Comparison of ENCODE assay signal across 8 cellular contexts in genomic region chr3:120177151-120177550, GRCh38.
DNase-seq lines count a peak whose midpoint lies in the region; ATAC-seq and TF ChIP-seq lines count a peak whose summit lies in the region.

No MANE protein-coding gene starts in this region.

- TF ChIP-seq CTCF in HFF-Myc (IDR thresholded peaks at IDR 0.05; ENCODE audit: low read depth, low read length, missing control alignments) (no peak), right atrium auricular region (IDR thresholded peaks at IDR 0.05) (no peak)

- ATAC-seq in HG03378 (IDR thresholded peaks at IDR 0.05; ENCODE audit: unreplicated experiment), result no peak

- H3K4me3 ChIP-seq in HFF-Myc (replicated peaks; ENCODE audit: low read depth, low read length), result 0 out of 2 replicates have a peak overlapping the region, but pooled peaks have one; percentile 4
- H3K4me3 ChIP-seq in right atrium auricular region, result no peak overlapping the region
- peak overlapping the region in 3 of 5 donors; percentile 19 to 28 (median 24) for H3K4me3 ChIP-seq in subcutaneous abdominal adipose tissue (ENCODE audit: low read depth in 1 of 5, low read length in 5 of 5)

- H3K9me3 ChIP-seq in right atrium auricular region (no peaks in the 10 kb centered on the region), subcutaneous abdominal adipose tissue (ENCODE audit: control insufficient read depth in 5 of 5, low read length in 5 of 5) (no peaks in the 10 kb centered on the region)

- H3K4me1 ChIP-seq in right atrium auricular region, result peaks cover 0 to 11% of the 10 kb centered on the region in 2 donors
- H3K4me1 ChIP-seq in subcutaneous abdominal adipose tissue (ENCODE audit: control insufficient read depth in 5 of 5, insufficient read depth in 5 of 5, low read length in 5 of 5), result peaks cover 6 to 18% (median 15%) of the 10 kb centered on the region in 5 donors

- H3K9ac ChIP-seq in subcutaneous abdominal adipose tissue (ENCODE audit: low read length in 5 of 5), result no peak overlapping the region

- H3K27ac ChIP-seq in right atrium auricular region (peak overlapping the region; percentile 17 to 40), subcutaneous abdominal adipose tissue (ENCODE audit: low read depth, low read length) (peak overlapping the region; percentile 14)

- peak; percentile 58 for DNase-seq in HFF-Myc (ENCODE audit: extremely low read depth, low read depth)
- peak; percentile 80 to 92 for DNase-seq in SW 1271 (lab: John Stamatoyannopoulos, UW)
- peak; percentile 63 for DNase-seq in right atrium auricular region (ENCODE audit: low spot score)
- DNase-seq in occipital lobe (lab: John Stamatoyannopoulos, UW), result no peak
- DNase-seq in activated naive CD4-positive, alpha-beta T cell treated with anti-CD3 and anti-CD28 coated beads, Interleukin-2, amount 50 U/mL, for 16 hours, result no peak
- DNase-seq in ecto neural progenitor cell (ENCODE audit: low spot score), result no peak

- H3K27me3 ChIP-seq in right atrium auricular region, result no peaks in the 10 kb centered on the region
- no peaks in the 10 kb centered on the region for H3K27me3 ChIP-seq in subcutaneous abdominal adipose tissue (ENCODE audit: control insufficient read depth in 5 of 5, insufficient read depth in 4 of 5, low read length in 5 of 5)

- H3K36me3 ChIP-seq in right atrium auricular region, result no peaks in the 10 kb centered on the region
- H3K36me3 ChIP-seq in subcutaneous abdominal adipose tissue (ENCODE audit: control insufficient read depth in 5 of 5, insufficient read depth in 5 of 5, low read length in 5 of 5), result no peaks in the 10 kb centered on the region

Comparison
In these comparisons a context has a peak if more than half of its experiments do, and no peak if none do; other contexts are left out.
1. DNase-seq: peak in HFF-Myc (single experiment), SW 1271 (2 of 2) and right atrium auricular region (single experiment); none in occipital lobe (single experiment), activated naive CD4-positive, alpha-beta T cell treated with anti-CD3 and anti-CD28 coated beads, Interleukin-2, amount 50 U/mL, for 16 hours (single experiment) and ecto neural progenitor cell (single experiment).
2. H3K4me3 ChIP-seq: peak in HFF-Myc (single experiment) and subcutaneous abdominal adipose tissue (3 of 5); none in right atrium auricular region (0 of 2).